ENCODE assay signal across 11 cellular contexts in genomic region chr13:44155422-44156293, GRCh38.
DNase-seq lines count a peak whose midpoint lies in the region; ATAC-seq, FAIRE-seq and TF ChIP-seq lines count a peak whose summit lies in the region.
"Had no signal": no experiment of that assay in that cellular context is flagged by ENCODE, and none has a peak within 500 bp of the region (broad histone marks: within the 10 kb centered on the region; RNA-seq: fewer than 3 reads in every experiment).

No MANE protein-coding gene starts in this region.

- peak overlapping the region; percentile 74 for H2AFZ ChIP-seq in IMR-90 (replicated peaks; ENCODE audit: low read length, poor library complexity)

- dilution Hi-C loops in IMR-90 (cut with HindIII; ENCODE audit: low sequenced_read_pairs, unreplicated experiment), result no loop called here

- H3K9ac ChIP-seq in IMR-90 (ENCODE audit: low read depth, low read length) (peak overlapping the region; percentile 49), subcutaneous abdominal adipose tissue (ENCODE audit: low read length in 5 of 5) (peak overlapping the region in 1 of 5 donors; percentile 54)

- no peak overlapping the region for H2BK5ac ChIP-seq in IMR-90 (ENCODE audit: low read depth, low read length, poor library complexity, severe bottlenecking)

- peak overlapping the region; percentile 90 for H3K4me2 ChIP-seq in IMR-90 (ENCODE audit: low read depth, low read length)

- no TSS peak for BruUV-seq in IMR-90 (replicated peaks; lab: Mats Ljungman, UMichigan)

- H3K27me3 ChIP-seq in IMR-90 (ENCODE audit: control insufficient read depth, insufficient read depth, low read length) (peaks cover 2% of the 10 kb centered on the region; the same call in 1 of the 2 replicates), subcutaneous abdominal adipose tissue (ENCODE audit: control insufficient read depth in 5 of 5, insufficient read depth in 4 of 5, low read length in 5 of 5) (no peaks in the 10 kb centered on the region), BE2C (no peaks in the 10 kb centered on the region)

- H2AK5ac ChIP-seq in IMR-90 (ENCODE audit: low read depth, low read length), result 0 out of 2 replicates have a peak overlapping the region, but pooled peaks have one; percentile 12

- H3K4ac ChIP-seq in IMR-90 (ENCODE audit: low read depth, low read length), result no peak overlapping the region

- H3K14ac ChIP-seq in IMR-90 (replicated peaks; ENCODE audit: low read depth, low read length), result 0 out of 2 replicates have a peak overlapping the region, but pooled peaks have one; percentile 32

- TF ChIP-seq POLR2A in IMR-90 (IDR thresholded peaks at IDR 0.05; ENCODE audit: low read depth, low read length) (no peak), lower leg skin (IDR thresholded peaks at IDR 0.05) (no peak)

- intact Hi-C loops in IMR-90 (cut with micrococcal nuclease), result no loop called here
- intact Hi-C loops in lower leg skin (cut with DNase I; ENCODE audit: low total_unique reads), result no loop called here

- TF ChIP-seq RAD21 in IMR-90 (IDR thresholded peaks at IDR 0.05; ENCODE audit: low read length), result no peak

- H4K5ac ChIP-seq in IMR-90 (ENCODE audit: low read depth, low read length), result peak overlapping the region; percentile 58; the same call in 1 of the 2 replicates

- no peak for TF ChIP-seq CTCF in IMR-90 (conservative IDR thresholded peaks at IDR 0.05; ENCODE audit: low read depth, low read length)
- TF ChIP-seq CTCF in lower leg skin (IDR thresholded peaks at IDR 0.05), result no peak
- no peak for TF ChIP-seq CTCF in BE2C (IDR thresholded peaks at IDR 0.05; ENCODE audit: low read depth, low read length)

- H2AK9ac ChIP-seq in IMR-90 (replicated peaks; ENCODE audit: low read depth, low read length, poor library complexity), result no peak overlapping the region

- H2BK120ac ChIP-seq in IMR-90 (ENCODE audit: low read depth, low read length), result peak overlapping the region; percentile 16; the same call in 1 of the 2 replicates

- no peak overlapping the region for H2BK15ac ChIP-seq in IMR-90 (ENCODE audit: low read depth, low read length)

- CTCF ChIA-PET in IMR-90 (lab: Yijun Ruan, JAX), result interaction anchor here (0.6 kb wide), 1 partner anchor 148 kb away, joined by 4 read pairs; no protein-coding TSS in a partner anchor

- DNase-seq in IMR-90 (peak; percentile 45), cerebellar nuclear complex (lab: John Stamatoyannopoulos, UW) (peak; percentile 73 to 74), lower leg skin (ENCODE audit: low spot score in 2 of 2) (peak; percentile 54 to 88), BE2C (no peak), NCI-H1930 (lab: John Stamatoyannopoulos, UW) (no peak), urothelium cell line (ENCODE audit: low spot score) (no peak)

- H2BK20ac ChIP-seq in IMR-90 (ENCODE audit: low read depth, low read length), result no peak overlapping the region

- H3K18ac ChIP-seq in IMR-90 (ENCODE audit: low read depth, low read length), result peak overlapping the region; percentile 58

- in situ Hi-C loops in IMR-90 (cut with MboI; ENCODE audit: low sequenced_read_pairs), result no loop called here

- peaks cover 4% of the 10 kb centered on the region for H3K4me1 ChIP-seq in IMR-90 (ENCODE audit: control insufficient read depth, insufficient read depth, low read length)
- H3K4me1 ChIP-seq in subcutaneous abdominal adipose tissue (ENCODE audit: control insufficient read depth in 5 of 5, insufficient read depth in 5 of 5, low read length in 5 of 5), result peaks cover 0 to 27% (median 23%) of the 10 kb centered on the region in 5 donors
- H3K4me1 ChIP-seq in BE2C, result no peaks in the 10 kb centered on the region

- peaks cover 3% of the 10 kb centered on the region; the same call in 1 of the 2 replicates for H3K9me1 ChIP-seq in IMR-90 (ENCODE audit: insufficient read depth, low read length)

- 11% methylated on average over 8 of the region's 14 CpGs; no CpG with 5 or more reads in 1 of the 2 experiments for WGBS in IMR-90 (ENCODE audit: extremely low coverage in 2 of 2, insufficient read length in 1 of 2), 2 experiments
- 30 to 35% methylated on average over 14 of the region's 14 CpGs for WGBS in lower leg skin, 2 donors

- no peak overlapping the region for H3K23ac ChIP-seq in IMR-90 (ENCODE audit: low read depth, low read length)

- H3K4me3 ChIP-seq in IMR-90 (ENCODE audit: insufficient read depth, low read depth, low read length) (peak overlapping the region; percentile 28; the same call in 1 of the 2 replicates), lower leg skin (ENCODE audit: low read depth, poor library complexity, severe bottlenecking) (no peak overlapping the region), subcutaneous abdominal adipose tissue (ENCODE audit: low read depth in 1 of 5, low read length in 5 of 5) (peak overlapping the region; percentile 43 to 76 (median 59)), BE2C (ENCODE audit: low read depth, low read length) (no peak overlapping the region)
- H3K4me3 ChIP-seq: SK-N-MC had no signal

- H3K27ac ChIP-seq in IMR-90 (ENCODE audit: insufficient read depth, low read length) (no peak overlapping the region), subcutaneous abdominal adipose tissue (ENCODE audit: low read depth, low read length) (no peak overlapping the region)
- H3K27ac ChIP-seq: SK-N-MC had no signal

- H3K9me3 ChIP-seq in IMR-90 (ENCODE audit: control insufficient read depth, insufficient read depth, low read length) (no peaks in the 10 kb centered on the region), subcutaneous abdominal adipose tissue (ENCODE audit: control insufficient read depth in 5 of 5, low read length in 5 of 5) (no peaks in the 10 kb centered on the region), BE2C (no peaks in the 10 kb centered on the region)

- H3K36me3 ChIP-seq in IMR-90 (ENCODE audit: control insufficient read depth, insufficient read depth, low read length) (no peaks in the 10 kb centered on the region), subcutaneous abdominal adipose tissue (ENCODE audit: control insufficient read depth in 5 of 5, insufficient read depth in 5 of 5, low read length in 5 of 5) (no peaks in the 10 kb centered on the region), BE2C (no peaks in the 10 kb centered on the region)

- POLR2A ChIA-PET in IMR-90 (lab: Charles Lee; ENCODE audit: unreplicated experiment), result no interaction called here

- no peak overlapping the region for H4K91ac ChIP-seq in IMR-90 (ENCODE audit: insufficient read depth, low read depth, low read length)

- no peak overlapping the region for H3K56ac ChIP-seq in IMR-90 (ENCODE audit: extremely low read depth, insufficient read depth, low read length)

- H4K20me1 ChIP-seq in IMR-90 (ENCODE audit: insufficient read depth, low read length), result no peaks in the 10 kb centered on the region

- no peak for FAIRE-seq in urothelium cell line (lab: Jason Lieb, UNC)
- FAIRE-seq: colon, GM18507 had no signal

- H4K8ac ChIP-seq in IMR-90 (ENCODE audit: low read depth in 2 of 2, low read length in 2 of 2), result peak overlapping the region in 1 of 2 experiments; percentile 69; a peak in 1 of 4 replicates

- peak; percentile 62 for ATAC-seq in IMR-90 (ENCODE audit: low read depth)
- ATAC-seq in HG02571 (IDR thresholded peaks at IDR 0.05; ENCODE audit: unreplicated experiment), result no peak

- H3K79me1 ChIP-seq in IMR-90 (ENCODE audit: low read depth in 1 of 2, low read length in 2 of 2), result no peaks in the 10 kb centered on the region

TF ChIP-seq in IMR-90, 13 proteins besides CTCF, POLR2A, EP300 and RAD21:
- TF ChIP-seq SMC3 (IDR thresholded peaks at IDR 0.05; ENCODE audit: low read depth, low read length) (no peak), RCOR1 (IDR thresholded peaks at IDR 0.05; ENCODE audit: insufficient replicate concordance, low read length) (no peak), MAFK (IDR thresholded peaks at IDR 0.05; ENCODE audit: low read depth, low read length) (no peak), FOS (IDR thresholded peaks at IDR 0.05; ENCODE audit: low read depth, low read length) (no peak), BHLHE40 (IDR thresholded peaks at IDR 0.05; ENCODE audit: low read depth, low read length) (peak; percentile 68), USF2 (IDR thresholded peaks at IDR 0.05; ENCODE audit: low read depth, low read length) (peak; percentile 83)

Comparison
In these comparisons a context has a peak if more than half of its experiments do, and no peak if none do; other contexts are left out.
1. DNase-seq: peak in IMR-90 (single experiment), cerebellar nuclear complex (2 of 2) and lower leg skin (2 of 2); none in BE2C (single experiment), NCI-H1930 (0 of 2) and urothelium cell line (single experiment).
2. H3K4me3 ChIP-seq: peak in IMR-90 (single experiment) and subcutaneous abdominal adipose tissue (5 of 5); none in lower leg skin (single experiment) and BE2C (single experiment).